Comparison of ENCODE assay signal across 31 cellular contexts in genomic region chr12:32714772-32715171, GRCh38.
"Had no signal": no experiment of that assay in that cellular context is flagged by ENCODE, and none has a peak within 500 bp of the region (broad histone marks: within the 10 kb centered on the region; RNA-seq: fewer than 3 reads in every experiment).

No MANE protein-coding gene starts in this region.

- ATAC-seq: activated naive CD4-positive, alpha-beta T cell treated with anti-CD3 and anti-CD28 coated beads, Interleukin-2, amount 50 U/mL, for 72 hours; activated naive CD8-positive, alpha-beta T cell treated with anti-CD3 and anti-CD28 coated beads, Interleukin-2, amount 50 U/mL, for 24 hours; activated T-cell treated with anti-CD3 and anti-CD28 coated beads, Interleukin-2, amount 50 U/mL, for 4 hours; activated T-cell treated with anti-CD3 and anti-CD28 coated beads, Interleukin-2, amount 50 U/mL, for 72 hours; activated T-helper 17 cell treated with anti-CD3 and anti-CD28 coated beads, Interleukin-2, amount 50 U/mL, for 72 hours had no signal

- H3K4me3 ChIP-seq: adrenal gland, ascending aorta, breast epithelium, cardiac muscle cell had no signal

- H3K4me1 ChIP-seq: adrenal gland, ascending aorta, breast epithelium had no signal

- DNase-seq: activated effector memory CD4-positive, alpha-beta T cell treated with anti-CD3 and anti-CD28 coated beads, Interleukin-2, amount 50 U/mL, for 16 hours; activated effector memory CD4-positive, alpha-beta T cell treated with Interleukin-2 at 50 U/mL for 16 hours; activated gamma-delta T cell; activated gamma-delta T cell treated with Interleukin-2 at 50 U/mL for 16 hours; activated naive CD4-positive, alpha-beta T cell; activated naive CD4-positive, alpha-beta T cell treated with anti-CD3 and anti-CD28 coated beads for 36 hours; activated naive CD4-positive, alpha-beta T cell treated with anti-CD3 and anti-CD28 coated beads, Interleukin-2, amount 10 ng/mL, durations not matched to agents 7 days and 5 days; activated naive CD4-positive, alpha-beta T cell treated with anti-CD3 and anti-CD28 coated beads, Interleukin-2, amount 50 U/mL, for 16 hours; activated naive CD4-positive, alpha-beta T cell treated with Interleukin-2 at 50 U/mL for 16 hours; activated naive CD8-positive, alpha-beta T cell treated with anti-CD3 and anti-CD28 coated beads for 36 hours; activated naive CD8-positive, alpha-beta T cell treated with anti-CD3 and anti-CD28 coated beads, Interleukin-2, amount 10 ng/mL, durations not matched to agents 7 days and 5 days; activated naive CD8-positive, alpha-beta T cell treated with anti-CD3 and anti-CD28 coated beads, Interleukin-2, amount 50 U/mL, for 24 hours; activated T-cell treated with anti-CD3 and anti-CD28 coated beads, Interleukin-2, amount 50 U/mL, for 1 hour; activated T-cell treated with anti-CD3 and anti-CD28 coated beads, Interleukin-2, amount 50 U/mL, for 24 hours; activated T-cell treated with anti-CD3 and anti-CD28 coated beads, Interleukin-2, amount 50 U/mL, for 4 hours; activated T-cell treated with anti-CD3 and anti-CD28 coated beads, Interleukin-2, amount 50 U/mL, for 48 hours; activated T-cell treated with anti-CD3 and anti-CD28 coated beads, Interleukin-2, amount 50 U/mL, for 72 hours; adrenal gland; amniotic stem cell; amygdala; anterior cingulate cortex; aorta; brain microvascular endothelial cell; caudate nucleus; central memory CD4-positive, alpha-beta T cell; cerebellar nuclear complex had no signal

- H3K9me3 ChIP-seq: adrenal gland, ascending aorta, breast epithelium had no signal

- H3K27me3 ChIP-seq: adrenal gland, ascending aorta, brain microvascular endothelial cell, breast epithelium, cardiac muscle cell had no signal

- H3K27ac ChIP-seq: adrenal gland, ascending aorta, brain microvascular endothelial cell, breast epithelium, cardiac muscle cell had no signal
